28 cellular contexts compared by ENCODE assay signal in the genomic region with DNA sequence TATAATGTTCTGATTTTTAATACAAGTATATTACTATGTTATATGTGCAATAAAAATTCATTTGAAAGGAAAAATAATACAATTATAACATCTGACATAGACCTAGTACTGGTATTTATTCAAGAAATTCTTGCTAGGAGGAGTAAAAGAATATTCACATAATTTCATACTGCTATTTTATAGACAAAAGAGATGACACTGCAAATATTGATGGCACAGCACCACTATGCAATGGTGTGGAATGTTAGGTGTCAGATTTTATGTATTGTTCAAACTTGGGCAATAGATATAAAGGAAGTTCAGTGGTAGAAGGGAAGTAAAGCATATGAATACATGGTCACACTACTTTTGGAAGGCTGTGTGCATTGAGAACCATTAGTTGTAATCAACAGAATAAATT.
"Had no signal": no experiment of that assay in that cellular context is flagged by ENCODE, and none has a peak within 500 bp of the region (broad histone marks: within the 10 kb centered on the region; RNA-seq: fewer than 3 reads in every experiment).

No MANE protein-coding gene starts in this region.

- H3K27ac ChIP-seq: neural progenitor cell, ovary, parathyroid adenoma, psoas muscle, skin epidermis, spleen, suprapubic skin, testis, tibial artery, transverse colon, upper lobe of right lung, uterus had no signal

- H3K9me3 ChIP-seq: ovary, psoas muscle, suprapubic skin, testis, transverse colon, upper lobe of right lung, uterus had no signal

- DNase-seq: natural killer cell; occipital lobe; ovary; posterior cingulate gyrus; psoas muscle; right cardiac atrium; spleen; stimulated activated CD4-positive, alpha-beta T cell treated with anti-CD3 and anti-CD28 coated beads, Interleukin-12 subunit alpha, Interleukin-12 subunit beta, amount 100 ng/mL, for 4 hours; stimulated activated CD4-positive, alpha-beta T cell treated with anti-CD3 and anti-CD28 coated beads, Interleukin-1b, Interleukin-23, amount 100 ng/mL, for 48 hours; stimulated activated CD4-positive, alpha-beta T cell treated with anti-CD3 and anti-CD28 coated beads, Interleukin-4, amount 100 ng/mL, for 1 hour; stimulated activated CD4-positive, alpha-beta T cell treated with anti-CD3 and anti-CD28 coated beads, Interleukin-4, amount 100 ng/mL, for 4 hours; stimulated activated CD8-positive, alpha-beta memory T cell treated with anti-CD3 and anti-CD28 coated beads, Interleukin-4, amount 100 ng/mL, for 48 hours; stimulated activated naive CD4-positive, alpha-beta T cell; stimulated activated naive CD8-positive, alpha-beta T cell treated with anti-CD3 and anti-CD28 coated beads, Interleukin-15, amount 100 ng/mL, for 72 hours; stimulated activated naive CD8-positive, alpha-beta T cell treated with anti-CD3 and anti-CD28 coated beads, Interleukin-15, Interleukin-2, amounts not matched to agents 100 U/mL and 50 U/mL, for 24 hours; substantia nigra; testis; tibial artery; transverse colon; upper lobe of right lung; uterus had no signal

- H3K4me2 ChIP-seq: neural progenitor cell, smooth muscle cell had no signal

- H3K4me1 ChIP-seq: neural progenitor cell, parathyroid adenoma, psoas muscle, spleen, suprapubic skin, testis, tibial artery, transverse colon, upper lobe of right lung, uterus had no signal

- H3K4me3 ChIP-seq: neural progenitor cell, ovary, psoas muscle, skin epidermis, smooth muscle cell, spleen, suprapubic skin, testis, tibial artery, transverse colon, upper lobe of right lung, uterus had no signal

- ATAC-seq: natural killer cell; psoas muscle; right cardiac atrium; sciatic nerve; stimulated activated memory B cell treated with anti-CD40 and anti-IgM and Interleukin-4, amounts not matched to agents 10 μg/mL and 1 μg/mL and 100 μg/mL, for 72 hours; stimulated activated naive CD8-positive, alpha-beta T cell treated with anti-CD3 and anti-CD28 coated beads, Interleukin-15, amount 100 ng/mL, for 72 hours; stimulated activated naive CD8-positive, alpha-beta T cell treated with anti-CD3 and anti-CD28 coated beads, Interleukin-15, Interleukin-2, amounts not matched to agents 100 U/mL and 50 U/mL, for 24 hours; upper lobe of right lung had no signal
